ENCODE assay signal across 8 cellular contexts in genomic region chr19:45505996-45506245, GRCh38. TPM values are rescaled to one million over a fixed set of nuclear protein-coding genes. Genes with fewer than 3 reads are reported as not detected.
DNase-seq lines count a peak whose midpoint lies in the region; ATAC-seq, FAIRE-seq and TF ChIP-seq lines count a peak whose summit lies in the region.

No MANE protein-coding gene starts in this region.

- no peak for TF ChIP-seq RAD21 in liver (IDR thresholded peaks at IDR 0.05)

- H3K4me1 ChIP-seq in astrocyte (ENCODE audit: insufficient read depth, low read length) (peaks cover 23% of the 10 kb centered on the region), liver (ENCODE audit: control insufficient read depth in 4 of 4, insufficient read depth in 4 of 4, low read length in 3 of 4) (peaks cover 1 to 30% (median 16%) of the 10 kb centered on the region in 4 donors), thyroid gland (peaks cover 11 to 15% of the 10 kb centered on the region in 2 donors)

- H3K4me3 Mint-ChIP-seq in activated T-cell treated with anti-CD3 and anti-CD28 coated beads, Interleukin-2, amount 50 U/mL, for 4 hours = peak overlapping the region; percentile 75
- H3K4me3 Mint-ChIP-seq in astrocyte (ENCODE audit: unreplicated experiment) = peak overlapping the region; percentile 68

- H4K20me1 ChIP-seq in astrocyte (ENCODE audit: insufficient read depth, low read length) = peaks cover 19% of the 10 kb centered on the region

- H3K36me3 Mint-ChIP-seq in activated T-cell treated with anti-CD3 and anti-CD28 coated beads, Interleukin-2, amount 50 U/mL, for 4 hours (ENCODE audit: insufficient read depth) = peaks cover 4% of the 10 kb centered on the region
- peaks cover 5% of the 10 kb centered on the region for H3K36me3 Mint-ChIP-seq in astrocyte (ENCODE audit: low read depth, unreplicated experiment)

- H3K9ac ChIP-seq in astrocyte (ENCODE audit: low read length) = peak overlapping the region; percentile 92
- peak overlapping the region; percentile 8 to 85 for H3K9ac ChIP-seq in liver (ENCODE audit: low read depth in 1 of 2, low read length in 2 of 2)

- DNase-seq in activated T-cell treated with anti-CD3 and anti-CD28 coated beads, Interleukin-2, amount 50 U/mL, for 4 hours = no peak
- no peak for DNase-seq in activated T-cell treated with anti-CD3 and anti-CD28 coated beads, Interleukin-2, amount 50 U/mL, for 1 hour
- DNase-seq in astrocyte (ENCODE audit: low read depth) (no peak), thyroid gland (no peak), RKO (ENCODE audit: low spot score) (no peak)
- no peak for DNase-seq in stimulated activated CD8-positive, alpha-beta memory T cell treated with anti-CD3 and anti-CD28 coated beads, Interleukin-4, amount 100 ng/mL, for 48 hours
- DNase-seq in stimulated activated CD4-positive, alpha-beta T cell treated with anti-CD3 and anti-CD28 coated beads, Interleukin-4, amount 100 ng/mL, for 24 hours = no peak

- H3K9me3 Mint-ChIP-seq in activated T-cell treated with anti-CD3 and anti-CD28 coated beads, Interleukin-2, amount 50 U/mL, for 4 hours = no peaks in the 10 kb centered on the region
- no peaks in the 10 kb centered on the region for H3K9me3 Mint-ChIP-seq in astrocyte (ENCODE audit: unreplicated experiment)

- H3K4me3 ChIP-seq in astrocyte (ENCODE audit: insufficient read depth, low read depth, low read length) = peak overlapping the region; percentile 56
- no peak overlapping the region for H3K4me3 ChIP-seq in liver (ENCODE audit: low read depth in 1 of 3, low read length in 3 of 3)
- peak overlapping the region in 1 of 3 donors; percentile 100 for H3K4me3 ChIP-seq in thyroid gland (replicated peaks in 1 of 3)

- peaks cover 5% of the 10 kb centered on the region for H3K36me3 ChIP-seq in astrocyte (ENCODE audit: insufficient read depth, low read length)
- no peaks in the 10 kb centered on the region for H3K36me3 ChIP-seq in liver (ENCODE audit: control insufficient read depth in 4 of 4, insufficient read depth in 3 of 4, low read depth in 1 of 4, low read length in 3 of 4)
- H3K36me3 ChIP-seq in thyroid gland = no peaks in the 10 kb centered on the region

- peak overlapping the region; percentile 100 for H3K4me2 ChIP-seq in astrocyte (ENCODE audit: low read length)

- no peak for TF ChIP-seq CTCF in astrocyte (IDR thresholded peaks at IDR 0.05; ENCODE audit: insufficient read depth, low read depth, low read length)
- no peak for TF ChIP-seq CTCF in liver (IDR thresholded peaks at IDR 0.05; ENCODE audit: low read depth, low read length, missing input control)
- no peak for TF ChIP-seq CTCF in thyroid gland (IDR thresholded peaks at IDR 0.05)

- intact Hi-C loops in thyroid gland (cut with DNase I) = no loop called here

- H3K9me3 ChIP-seq in astrocyte (ENCODE audit: insufficient read depth, low read depth, low read length) (no peaks in the 10 kb centered on the region), liver (ENCODE audit: control insufficient read depth in 4 of 4, low read length in 3 of 4) (no peaks in the 10 kb centered on the region), thyroid gland (no peaks in the 10 kb centered on the region)

- peak overlapping the region; percentile 87 for H3K27ac ChIP-seq in astrocyte (ENCODE audit: low read depth, low read length)
- H3K27ac ChIP-seq in liver (ENCODE audit: low read depth in 1 of 2, low read length in 2 of 2) = peak overlapping the region; percentile 88 to 89
- H3K27ac ChIP-seq in thyroid gland = peak overlapping the region; percentile 0 to 88 (median 75)

- H3K27me3 ChIP-seq in astrocyte (ENCODE audit: insufficient read depth, low read length) (no peaks in the 10 kb centered on the region), liver (ENCODE audit: control insufficient read depth in 4 of 4, insufficient read depth in 4 of 4, low read length in 3 of 4) (no peaks in the 10 kb centered on the region), thyroid gland (no peaks in the 10 kb centered on the region)

- peaks cover 40% of the 10 kb centered on the region for H3K79me2 ChIP-seq in astrocyte (ENCODE audit: insufficient read depth, low read length)

- peaks cover 29% of the 10 kb centered on the region for H3K4me1 Mint-ChIP-seq in activated T-cell treated with anti-CD3 and anti-CD28 coated beads, Interleukin-2, amount 50 U/mL, for 4 hours (ENCODE audit: low read depth)
- H3K4me1 Mint-ChIP-seq in astrocyte (ENCODE audit: low read depth, unreplicated experiment) = peaks cover 6% of the 10 kb centered on the region

- peak overlapping the region; percentile 91 for H3K27ac Mint-ChIP-seq in astrocyte (ENCODE audit: unreplicated experiment)

- WGBS in liver = 62% methylated on average over 5 of the region's 5 CpGs
- WGBS in thyroid gland, 2 donors = 56 to 61% methylated on average over 5 of the region's 5 CpGs

- H2AFZ ChIP-seq in astrocyte (ENCODE audit: low read depth, low read length) = peak overlapping the region; percentile 60

- ATAC-seq in activated T-cell treated with anti-CD3 and anti-CD28 coated beads, Interleukin-2, amount 50 U/mL, for 4 hours = no peak

- no peak for FAIRE-seq in astrocyte (lab: Jason Lieb, UNC)

- no peak for TF ChIP-seq POLR2A in thyroid gland (IDR thresholded peaks at IDR 0.05)

- no peaks in the 10 kb centered on the region for H3K27me3 Mint-ChIP-seq in activated T-cell treated with anti-CD3 and anti-CD28 coated beads, Interleukin-2, amount 50 U/mL, for 4 hours (ENCODE audit: low read depth)
- peaks cover 4% of the 10 kb centered on the region for H3K27me3 Mint-ChIP-seq in astrocyte (ENCODE audit: low read depth, unreplicated experiment)

TF ChIP-seq in liver, 16 proteins besides CTCF, POLR2A, EP300 and RAD21:
- no peak for TF ChIP-seq EGR1 (IDR thresholded peaks at IDR 0.05; ENCODE audit: low read depth in 2 of 2)
- TF ChIP-seq HNF4A (conservative IDR thresholded peaks at IDR 0.05) = peak; percentile 28 to 50
- peak; percentile 71 for TF ChIP-seq NR2F2 (IDR thresholded peaks at IDR 0.05)
- TF ChIP-seq SP1 (IDR thresholded peaks at IDR 0.05) = no peak

RNA-seq across cellular contexts. Expression of gene VASP, which starts 1.4 kb away (rescaled TPM):
- 100 to 1,000 TPM; 135 to 164 (median 157) TPM for total RNA-seq in activated T-cell treated with anti-CD3 and anti-CD28 coated beads, Interleukin-2, amount 50 U/mL, for 4 hours
- total RNA-seq in astrocyte (205 and 222 TPM in 2 replicates), liver (10 to 100 TPM; 20.2 to 29.1 TPM), thyroid gland (10 to 100 TPM; 34.3 to 50.8 (median 45.1) TPM)
- polyA plus RNA-seq in liver = 10 to 100 TPM in 1 of 2 donors, 1 to 10 TPM in 1; 7.3 to 25.3 TPM

RNA-seq across cellular contexts. Expression of gene PPM1N, which starts 7.7 kb away (rescaled TPM):
- 1 to 10 TPM; 1.1 to 1.4 (median 1.3) TPM for total RNA-seq in activated T-cell treated with anti-CD3 and anti-CD28 coated beads, Interleukin-2, amount 50 U/mL, for 4 hours
- 0.67 and 1.3 TPM in 2 replicates for total RNA-seq in astrocyte
- total RNA-seq in liver = 1 to 10 TPM in 1 of 2 donors, under 1 TPM in 1; 0.17 to 1.5 TPM
- polyA plus RNA-seq in liver = under 1 TPM; 0.45 to 0.49 TPM
- 1 to 10 TPM in 1 of 4 donors, under 1 TPM in 1, not detected in 2; 0.73 to 1.1 TPM for total RNA-seq in thyroid gland

RNA-seq across cellular contexts. Expression of gene RTN2, which starts 9.1 kb away (rescaled TPM):
- 1 to 10 TPM in 2 of 3 donors, under 1 TPM in 1; 0.83 to 1.5 (median 1.5) TPM for total RNA-seq in activated T-cell treated with anti-CD3 and anti-CD28 coated beads, Interleukin-2, amount 50 U/mL, for 4 hours
- total RNA-seq in astrocyte (29.1 and 35.3 TPM in 2 replicates), liver (1 to 10 TPM; 1.0 to 1.6 TPM), thyroid gland (1 to 10 TPM; 1.8 to 7.3 (median 4.6) TPM)
- polyA plus RNA-seq in liver = 1 to 10 TPM; 1.3 to 3.5 TPM

RNA-seq across cellular contexts. Expression of gene FOSB, which starts 38.1 kb away (rescaled TPM):
- total RNA-seq in activated T-cell treated with anti-CD3 and anti-CD28 coated beads, Interleukin-2, amount 50 U/mL, for 4 hours = 10 to 100 TPM; 10.5 to 13.4 (median 13.2) TPM
- total RNA-seq in astrocyte = 8.2 and 13.3 TPM in 2 replicates
- 1 to 10 TPM in 1 of 2 donors, under 1 TPM in 1; 0.28 to 1.3 TPM for total RNA-seq in liver
- polyA plus RNA-seq in liver = under 1 TPM; 0.18 to 0.51 TPM
- total RNA-seq in thyroid gland = 1 to 10 TPM; 1.6 to 3.3 (median 2.4) TPM
